ENCODE assay signal across 1 cellular context in the genomic region with DNA sequence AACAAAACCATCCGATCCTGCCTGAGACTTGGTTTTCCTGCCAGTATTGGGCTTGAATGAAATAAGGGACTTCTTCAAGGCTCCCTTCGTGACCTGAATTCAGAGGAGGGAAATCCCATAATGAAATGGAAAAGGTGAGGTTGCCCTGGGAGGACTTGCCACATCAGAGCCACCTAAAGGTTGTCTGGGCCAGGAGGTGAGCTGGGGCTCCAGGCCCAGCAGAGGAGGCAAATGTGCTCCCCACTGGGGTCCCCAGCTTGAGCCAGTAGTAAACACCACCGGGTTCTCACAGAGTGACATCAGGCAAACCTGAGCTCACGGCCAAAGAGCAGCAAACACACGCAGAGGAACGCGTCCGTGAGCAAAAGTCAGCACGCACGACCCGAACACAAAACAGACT.
TF ChIP-seq lines count a peak whose summit lies in the region.

No MANE protein-coding gene starts in this region.

TF ChIP-seq in GM23338, 12 proteins besides CTCF, POLR2A, EP300 and RAD21 (continued from another document):
- TF ChIP-seq, protein P1, sequence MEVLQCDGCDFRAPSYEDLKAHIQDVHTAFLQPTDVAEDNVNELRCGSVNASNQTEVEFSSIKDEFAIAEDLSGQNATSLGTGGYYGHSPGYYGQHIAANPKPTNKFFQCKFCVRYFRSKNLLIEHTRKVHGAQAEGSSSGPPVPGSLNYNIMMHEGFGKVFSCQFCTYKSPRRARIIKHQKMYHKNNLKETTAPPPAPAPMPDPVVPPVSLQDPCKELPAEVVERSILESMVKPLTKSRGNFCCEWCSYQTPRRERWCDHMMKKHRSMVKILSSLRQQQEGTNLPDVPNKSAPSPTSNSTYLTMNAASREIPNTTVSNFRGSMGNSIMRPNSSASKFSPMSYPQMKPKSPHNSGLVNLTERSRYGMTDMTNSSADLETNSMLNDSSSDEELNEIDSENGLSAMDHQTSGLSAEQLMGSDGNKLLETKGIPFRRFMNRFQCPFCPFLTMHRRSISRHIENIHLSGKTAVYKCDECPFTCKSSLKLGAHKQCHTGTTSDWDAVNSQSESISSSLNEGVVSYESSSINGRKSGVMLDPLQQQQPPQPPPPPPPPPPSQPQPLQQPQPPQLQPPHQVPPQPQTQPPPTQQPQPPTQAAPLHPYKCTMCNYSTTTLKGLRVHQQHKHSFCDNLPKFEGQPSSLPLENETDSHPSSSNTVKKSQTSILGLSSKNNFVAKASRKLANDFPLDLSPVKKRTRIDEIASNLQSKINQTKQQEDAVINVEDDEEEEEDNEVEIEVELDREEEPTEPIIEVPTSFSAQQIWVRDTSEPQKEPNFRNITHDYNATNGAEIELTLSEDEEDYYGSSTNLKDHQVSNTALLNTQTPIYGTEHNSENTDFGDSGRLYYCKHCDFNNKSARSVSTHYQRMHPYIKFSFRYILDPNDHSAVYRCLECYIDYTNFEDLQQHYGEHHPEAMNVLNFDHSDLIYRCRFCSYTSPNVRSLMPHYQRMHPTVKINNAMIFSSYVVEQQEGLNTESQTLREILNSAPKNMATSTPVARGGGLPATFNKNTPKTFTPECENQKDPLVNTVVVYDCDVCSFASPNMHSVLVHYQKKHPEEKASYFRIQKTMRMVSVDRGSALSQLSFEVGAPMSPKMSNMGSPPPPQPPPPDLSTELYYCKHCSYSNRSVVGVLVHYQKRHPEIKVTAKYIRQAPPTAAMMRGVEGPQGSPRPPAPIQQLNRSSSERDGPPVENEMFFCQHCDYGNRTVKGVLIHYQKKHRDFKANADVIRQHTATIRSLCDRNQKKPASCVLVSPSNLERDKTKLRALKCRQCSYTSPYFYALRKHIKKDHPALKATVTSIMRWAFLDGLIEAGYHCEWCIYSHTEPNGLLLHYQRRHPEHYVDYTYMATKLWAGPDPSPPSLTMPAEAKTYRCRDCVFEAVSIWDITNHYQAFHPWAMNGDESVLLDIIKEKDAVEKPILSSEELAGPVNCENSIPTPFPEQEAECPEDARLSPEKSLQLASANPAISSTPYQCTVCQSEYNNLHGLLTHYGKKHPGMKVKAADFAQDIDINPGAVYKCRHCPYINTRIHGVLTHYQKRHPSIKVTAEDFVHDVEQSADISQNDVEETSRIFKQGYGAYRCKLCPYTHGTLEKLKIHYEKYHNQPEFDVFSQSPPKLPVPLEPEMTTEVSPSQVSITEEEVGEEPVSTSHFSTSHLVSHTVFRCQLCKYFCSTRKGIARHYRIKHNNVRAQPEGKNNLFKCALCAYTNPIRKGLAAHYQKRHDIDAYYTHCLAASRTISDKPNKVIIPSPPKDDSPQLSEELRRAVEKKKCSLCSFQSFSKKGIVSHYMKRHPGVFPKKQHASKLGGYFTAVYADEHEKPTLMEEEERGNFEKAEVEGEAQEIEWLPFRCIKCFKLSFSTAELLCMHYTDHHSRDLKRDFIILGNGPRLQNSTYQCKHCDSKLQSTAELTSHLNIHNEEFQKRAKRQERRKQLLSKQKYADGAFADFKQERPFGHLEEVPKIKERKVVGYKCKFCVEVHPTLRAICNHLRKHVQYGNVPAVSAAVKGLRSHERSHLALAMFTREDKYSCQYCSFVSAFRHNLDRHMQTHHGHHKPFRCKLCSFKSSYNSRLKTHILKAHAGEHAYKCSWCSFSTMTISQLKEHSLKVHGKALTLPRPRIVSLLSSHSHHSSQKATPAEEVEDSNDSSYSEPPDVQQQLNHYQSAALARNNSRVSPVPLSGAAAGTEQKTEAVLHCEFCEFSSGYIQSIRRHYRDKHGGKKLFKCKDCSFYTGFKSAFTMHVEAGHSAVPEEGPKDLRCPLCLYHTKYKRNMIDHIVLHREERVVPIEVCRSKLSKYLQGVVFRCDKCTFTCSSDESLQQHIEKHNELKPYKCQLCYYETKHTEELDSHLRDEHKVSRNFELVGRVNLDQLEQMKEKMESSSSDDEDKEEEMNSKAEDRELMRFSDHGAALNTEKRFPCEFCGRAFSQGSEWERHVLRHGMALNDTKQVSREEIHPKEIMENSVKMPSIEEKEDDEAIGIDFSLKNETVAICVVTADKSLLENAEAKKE (CRISPR knock-in tag; IDR thresholded peaks at IDR 0.05): no peak
